In genomic region chr10:119166564-119166963, GRCh38 we compare ENCODE assay signal across 9 cellular contexts.
DNase-seq lines count a peak whose midpoint lies in the region; ATAC-seq, FAIRE-seq and TF ChIP-seq lines count a peak whose summit lies in the region.
"Had no signal": no experiment of that assay in that cellular context is flagged by ENCODE, and none has a peak within 500 bp of the region (broad histone marks: within the 10 kb centered on the region; RNA-seq: fewer than 3 reads in every experiment).

No MANE protein-coding gene starts in this region.

- H3K4me1 ChIP-seq in Loucy (ENCODE audit: insufficient read depth, low read length, poor library complexity, severe bottlenecking) (peaks cover 32% of the 10 kb centered on the region), parathyroid adenoma (peaks cover 5% of the 10 kb centered on the region)

- H3F3A ChIP-seq in Loucy (ENCODE audit: low read depth) = peaks cover 5% of the 10 kb centered on the region; the same call in 1 of the 2 replicates

- H3K9ac ChIP-seq in Loucy (ENCODE audit: low read depth, low read length, poor library complexity, severe bottlenecking) (peak overlapping the region; percentile 82), parathyroid adenoma (no peak overlapping the region)

- TF ChIP-seq CTCF in Loucy (conservative IDR thresholded peaks at IDR 0.05; ENCODE audit: low read length) (no peak), parathyroid adenoma (IDR thresholded peaks at IDR 0.05) (no peak), D721Med (IDR thresholded peaks at IDR 0.05; ENCODE audit: insufficient read depth, missing control alignments) (no peak)

- H3K9me2 ChIP-seq in Loucy (replicated peaks; ENCODE audit: low read depth, low read length) = no peaks in the 10 kb centered on the region

- H3K79me2 ChIP-seq in Loucy (ENCODE audit: insufficient read depth, low read length) (peaks cover 8% of the 10 kb centered on the region), parathyroid adenoma (no peaks in the 10 kb centered on the region)

- peaks cover 42% of the 10 kb centered on the region; the same call in 1 of the 2 replicates for H3K36me3 ChIP-seq in Loucy (ENCODE audit: insufficient read depth, low read length)
- no peaks in the 10 kb centered on the region for H3K36me3 ChIP-seq in parathyroid adenoma (ENCODE audit: control insufficient read depth, insufficient read depth, low read length)

- H3K27me3 ChIP-seq in Loucy (ENCODE audit: insufficient read depth, low read length, poor library complexity, severe bottlenecking) (no peaks in the 10 kb centered on the region), parathyroid adenoma (ENCODE audit: control insufficient read depth, insufficient read depth, low read length) (no peaks in the 10 kb centered on the region)
- H3K27me3 ChIP-seq: right atrium auricular region had no signal

- ATAC-seq in HG02938 (IDR thresholded peaks at IDR 0.05; ENCODE audit: unreplicated experiment) = no peak

- H3K4me3 ChIP-seq in Loucy (ENCODE audit: low read length, poor library complexity, severe bottlenecking) (no peak overlapping the region), parathyroid adenoma (ENCODE audit: low read depth, low read length) (no peak overlapping the region)

- no peaks in the 10 kb centered on the region for H3K9me3 ChIP-seq in Loucy (ENCODE audit: insufficient read depth, low read depth, low read length)
- no peaks in the 10 kb centered on the region for H3K9me3 ChIP-seq in parathyroid adenoma (ENCODE audit: control insufficient read depth, low read length)
- H3K9me3 ChIP-seq: right atrium auricular region had no signal

- H3K4me2 ChIP-seq in Loucy (ENCODE audit: low read depth, low read length, poor library complexity, severe bottlenecking) = peak overlapping the region; percentile 79
- H3K4me2 ChIP-seq in parathyroid adenoma (ENCODE audit: low read length) = peak overlapping the region; percentile 98

- no peak overlapping the region for H3K27ac ChIP-seq in parathyroid adenoma

- H2AFZ ChIP-seq in Loucy (ENCODE audit: low read length) (no peak overlapping the region), parathyroid adenoma (peak overlapping the region; percentile 95)

- FAIRE-seq in D721Med (lab: Jason Lieb, UNC) = no peak

- H4K20me1 ChIP-seq in Loucy (ENCODE audit: insufficient read depth, low read length, poor library complexity, severe bottlenecking) = no peaks in the 10 kb centered on the region

- peak; percentile 8 for DNase-seq in ELF-1 (ENCODE audit: low read depth, low spot score)
- DNase-seq in cerebellar cortex (ENCODE audit: low spot score) = peak; percentile 16
- no peak for DNase-seq in D721Med (ENCODE audit: insufficient read length, low spot score)
- DNase-seq in NCI-H146 treated with DMSO at 0.1 percent for 48 hours (lab: John Stamatoyannopoulos, UW; ENCODE audit: unreplicated experiment) = no peak
- no peak for DNase-seq in activated CD4-positive, alpha-beta T cell treated with anti-CD3 and anti-CD28 coated beads for 48 hours

Comparison
In these comparisons a context has a peak if more than half of its experiments do, and no peak if none do; other contexts are left out.
1. DNase-seq: peak in ELF-1 (single experiment) and cerebellar cortex (single experiment); none in D721Med (single experiment), NCI-H146 treated with DMSO at 0.1 percent for 48 hours (single experiment) and activated CD4-positive, alpha-beta T cell treated with anti-CD3 and anti-CD28 coated beads for 48 hours (single experiment).